In the genomic region with DNA sequence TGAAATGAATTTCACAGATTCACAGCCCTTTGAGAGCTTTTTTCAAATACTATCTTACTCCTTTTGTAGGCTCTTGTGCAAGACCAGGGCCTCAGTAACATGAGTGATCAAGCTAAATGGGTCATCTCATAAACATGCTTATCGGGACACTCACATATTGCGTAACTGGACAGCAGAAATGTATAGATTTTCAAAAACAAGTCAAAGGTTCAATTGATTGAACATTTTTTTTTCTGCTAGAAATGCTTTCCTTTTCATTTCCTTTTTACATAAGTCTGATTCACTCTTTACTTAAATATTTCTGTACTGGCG, we compare ENCODE assay signal across 1 cellular context.
TF ChIP-seq lines count a peak whose summit lies in the region.

No MANE protein-coding gene starts in this region.

TF ChIP-seq in HepG2, 621 proteins besides CTCF, POLR2A, EP300 and RAD21 (continued from another document and continues in another):
- TF ChIP-seq, protein P1, sequence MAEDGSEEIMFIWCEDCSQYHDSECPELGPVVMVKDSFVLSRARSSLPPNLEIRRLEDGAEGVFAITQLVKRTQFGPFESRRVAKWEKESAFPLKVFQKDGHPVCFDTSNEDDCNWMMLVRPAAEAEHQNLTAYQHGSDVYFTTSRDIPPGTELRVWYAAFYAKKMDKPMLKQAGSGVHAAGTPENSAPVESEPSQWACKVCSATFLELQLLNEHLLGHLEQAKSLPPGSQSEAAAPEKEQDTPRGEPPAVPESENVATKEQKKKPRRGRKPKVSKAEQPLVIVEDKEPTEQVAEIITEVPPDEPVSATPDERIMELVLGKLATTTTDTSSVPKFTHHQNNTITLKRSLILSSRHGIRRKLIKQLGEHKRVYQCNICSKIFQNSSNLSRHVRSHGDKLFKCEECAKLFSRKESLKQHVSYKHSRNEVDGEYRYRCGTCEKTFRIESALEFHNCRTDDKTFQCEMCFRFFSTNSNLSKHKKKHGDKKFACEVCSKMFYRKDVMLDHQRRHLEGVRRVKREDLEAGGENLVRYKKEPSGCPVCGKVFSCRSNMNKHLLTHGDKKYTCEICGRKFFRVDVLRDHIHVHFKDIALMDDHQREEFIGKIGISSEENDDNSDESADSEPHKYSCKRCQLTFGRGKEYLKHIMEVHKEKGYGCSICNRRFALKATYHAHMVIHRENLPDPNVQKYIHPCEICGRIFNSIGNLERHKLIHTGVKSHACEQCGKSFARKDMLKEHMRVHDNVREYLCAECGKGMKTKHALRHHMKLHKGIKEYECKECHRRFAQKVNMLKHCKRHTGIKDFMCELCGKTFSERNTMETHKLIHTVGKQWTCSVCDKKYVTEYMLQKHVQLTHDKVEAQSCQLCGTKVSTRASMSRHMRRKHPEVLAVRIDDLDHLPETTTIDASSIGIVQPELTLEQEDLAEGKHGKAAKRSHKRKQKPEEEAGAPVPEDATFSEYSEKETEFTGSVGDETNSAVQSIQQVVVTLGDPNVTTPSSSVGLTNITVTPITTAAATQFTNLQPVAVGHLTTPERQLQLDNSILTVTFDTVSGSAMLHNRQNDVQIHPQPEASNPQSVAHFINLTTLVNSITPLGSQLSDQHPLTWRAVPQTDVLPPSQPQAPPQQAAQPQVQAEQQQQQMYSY (CRISPR knock-in tag; IDR thresholded peaks at IDR 0.05) = no peak
- TF ChIP-seq, protein P2, sequence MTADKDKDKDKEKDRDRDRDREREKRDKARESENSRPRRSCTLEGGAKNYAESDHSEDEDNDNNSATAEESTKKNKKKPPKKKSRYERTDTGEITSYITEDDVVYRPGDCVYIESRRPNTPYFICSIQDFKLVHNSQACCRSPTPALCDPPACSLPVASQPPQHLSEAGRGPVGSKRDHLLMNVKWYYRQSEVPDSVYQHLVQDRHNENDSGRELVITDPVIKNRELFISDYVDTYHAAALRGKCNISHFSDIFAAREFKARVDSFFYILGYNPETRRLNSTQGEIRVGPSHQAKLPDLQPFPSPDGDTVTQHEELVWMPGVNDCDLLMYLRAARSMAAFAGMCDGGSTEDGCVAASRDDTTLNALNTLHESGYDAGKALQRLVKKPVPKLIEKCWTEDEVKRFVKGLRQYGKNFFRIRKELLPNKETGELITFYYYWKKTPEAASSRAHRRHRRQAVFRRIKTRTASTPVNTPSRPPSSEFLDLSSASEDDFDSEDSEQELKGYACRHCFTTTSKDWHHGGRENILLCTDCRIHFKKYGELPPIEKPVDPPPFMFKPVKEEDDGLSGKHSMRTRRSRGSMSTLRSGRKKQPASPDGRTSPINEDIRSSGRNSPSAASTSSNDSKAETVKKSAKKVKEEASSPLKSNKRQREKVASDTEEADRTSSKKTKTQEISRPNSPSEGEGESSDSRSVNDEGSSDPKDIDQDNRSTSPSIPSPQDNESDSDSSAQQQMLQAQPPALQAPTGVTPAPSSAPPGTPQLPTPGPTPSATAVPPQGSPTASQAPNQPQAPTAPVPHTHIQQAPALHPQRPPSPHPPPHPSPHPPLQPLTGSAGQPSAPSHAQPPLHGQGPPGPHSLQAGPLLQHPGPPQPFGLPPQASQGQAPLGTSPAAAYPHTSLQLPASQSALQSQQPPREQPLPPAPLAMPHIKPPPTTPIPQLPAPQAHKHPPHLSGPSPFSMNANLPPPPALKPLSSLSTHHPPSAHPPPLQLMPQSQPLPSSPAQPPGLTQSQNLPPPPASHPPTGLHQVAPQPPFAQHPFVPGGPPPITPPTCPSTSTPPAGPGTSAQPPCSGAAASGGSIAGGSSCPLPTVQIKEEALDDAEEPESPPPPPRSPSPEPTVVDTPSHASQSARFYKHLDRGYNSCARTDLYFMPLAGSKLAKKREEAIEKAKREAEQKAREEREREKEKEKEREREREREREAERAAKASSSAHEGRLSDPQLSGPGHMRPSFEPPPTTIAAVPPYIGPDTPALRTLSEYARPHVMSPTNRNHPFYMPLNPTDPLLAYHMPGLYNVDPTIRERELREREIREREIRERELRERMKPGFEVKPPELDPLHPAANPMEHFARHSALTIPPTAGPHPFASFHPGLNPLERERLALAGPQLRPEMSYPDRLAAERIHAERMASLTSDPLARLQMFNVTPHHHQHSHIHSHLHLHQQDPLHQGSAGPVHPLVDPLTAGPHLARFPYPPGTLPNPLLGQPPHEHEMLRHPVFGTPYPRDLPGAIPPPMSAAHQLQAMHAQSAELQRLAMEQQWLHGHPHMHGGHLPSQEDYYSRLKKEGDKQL (CRISPR knock-in tag; IDR thresholded peaks at IDR 0.05; ENCODE audit: low read depth) = peak; percentile 78; the same call in 1 of the 2 replicates
- TF ChIP-seq FOXO4 (CRISPR knock-in tag; conservative IDR thresholded peaks at IDR 0.05) (0 out of 2 replicates have a peak, but pooled peaks have one; percentile 50), RXRB (CRISPR knock-in tag; IDR thresholded peaks at IDR 0.05; ENCODE audit: borderline replicate concordance) (peak; percentile 94), TFAP4 (IDR thresholded peaks at IDR 0.05; ENCODE audit: borderline replicate concordance, low read depth) (peak; percentile 54; the same call in 1 of the 2 replicates), ZIK1 (CRISPR knock-in tag; IDR thresholded peaks at IDR 0.05; ENCODE audit: borderline replicate concordance, low read depth) (no peak), ZNF646 (CRISPR knock-in tag; IDR thresholded peaks at IDR 0.05) (no peak), MLLT10 (CRISPR knock-in tag; IDR thresholded peaks at IDR 0.05) (no peak), AHR (CRISPR knock-in tag; IDR thresholded peaks at IDR 0.05) (no peak; the same call in 1 of the 2 replicates), ZNF337 (CRISPR knock-in tag; IDR thresholded peaks at IDR 0.05; ENCODE audit: borderline replicate concordance, low read depth) (no peak), NFIC (IDR thresholded peaks at IDR 0.05; ENCODE audit: low read length) (peak; percentile 79; the same call in 1 of the 2 replicates), ZNF33B (CRISPR knock-in tag; IDR thresholded peaks at IDR 0.05) (no peak), ELF3 (CRISPR knock-in tag; IDR thresholded peaks at IDR 0.05) (peak; percentile 93), ZNF768 (CRISPR knock-in tag; IDR thresholded peaks at IDR 0.05) (no peak), ZNF460 (CRISPR knock-in tag; IDR thresholded peaks at IDR 0.05; ENCODE audit: borderline replicate concordance) (no peak; the same call in 1 of the 2 replicates), NCOA1 (CRISPR knock-in tag; IDR thresholded peaks at IDR 0.05) (no peak), ARID2 (CRISPR knock-in tag; IDR thresholded peaks at IDR 0.05; ENCODE audit: borderline replicate concordance) (no peak), CREM (IDR thresholded peaks at IDR 0.05) (peak; percentile 75), CREM (CRISPR knock-in tag; IDR thresholded peaks at IDR 0.05) (no peak), DR1 (CRISPR knock-in tag; IDR thresholded peaks at IDR 0.05) (no peak), RFX1 (IDR thresholded peaks at IDR 0.05) (no peak), STAT5B (CRISPR knock-in tag; IDR thresholded peaks at IDR 0.05) (no peak), PITX1 (CRISPR knock-in tag; IDR thresholded peaks at IDR 0.05) (peak; percentile 58), ZNF569 (CRISPR knock-in tag; IDR thresholded peaks at IDR 0.05; ENCODE audit: borderline replicate concordance) (no peak), ZBTB3 (CRISPR knock-in tag; IDR thresholded peaks at IDR 0.05; ENCODE audit: borderline replicate concordance, low read depth) (no peak)
- TF ChIP-seq, protein P3, sequence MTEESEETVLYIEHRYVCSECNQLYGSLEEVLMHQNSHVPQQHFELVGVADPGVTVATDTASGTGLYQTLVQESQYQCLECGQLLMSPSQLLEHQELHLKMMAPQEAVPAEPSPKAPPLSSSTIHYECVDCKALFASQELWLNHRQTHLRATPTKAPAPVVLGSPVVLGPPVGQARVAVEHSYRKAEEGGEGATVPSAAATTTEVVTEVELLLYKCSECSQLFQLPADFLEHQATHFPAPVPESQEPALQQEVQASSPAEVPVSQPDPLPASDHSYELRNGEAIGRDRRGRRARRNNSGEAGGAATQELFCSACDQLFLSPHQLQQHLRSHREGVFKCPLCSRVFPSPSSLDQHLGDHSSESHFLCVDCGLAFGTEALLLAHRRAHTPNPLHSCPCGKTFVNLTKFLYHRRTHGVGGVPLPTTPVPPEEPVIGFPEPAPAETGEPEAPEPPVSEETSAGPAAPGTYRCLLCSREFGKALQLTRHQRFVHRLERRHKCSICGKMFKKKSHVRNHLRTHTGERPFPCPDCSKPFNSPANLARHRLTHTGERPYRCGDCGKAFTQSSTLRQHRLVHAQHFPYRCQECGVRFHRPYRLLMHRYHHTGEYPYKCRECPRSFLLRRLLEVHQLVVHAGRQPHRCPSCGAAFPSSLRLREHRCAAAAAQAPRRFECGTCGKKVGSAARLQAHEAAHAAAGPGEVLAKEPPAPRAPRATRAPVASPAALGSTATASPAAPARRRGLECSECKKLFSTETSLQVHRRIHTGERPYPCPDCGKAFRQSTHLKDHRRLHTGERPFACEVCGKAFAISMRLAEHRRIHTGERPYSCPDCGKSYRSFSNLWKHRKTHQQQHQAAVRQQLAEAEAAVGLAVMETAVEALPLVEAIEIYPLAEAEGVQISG (CRISPR knock-in tag; IDR thresholded peaks at IDR 0.05) = no peak
- TF ChIP-seq, protein P4, sequence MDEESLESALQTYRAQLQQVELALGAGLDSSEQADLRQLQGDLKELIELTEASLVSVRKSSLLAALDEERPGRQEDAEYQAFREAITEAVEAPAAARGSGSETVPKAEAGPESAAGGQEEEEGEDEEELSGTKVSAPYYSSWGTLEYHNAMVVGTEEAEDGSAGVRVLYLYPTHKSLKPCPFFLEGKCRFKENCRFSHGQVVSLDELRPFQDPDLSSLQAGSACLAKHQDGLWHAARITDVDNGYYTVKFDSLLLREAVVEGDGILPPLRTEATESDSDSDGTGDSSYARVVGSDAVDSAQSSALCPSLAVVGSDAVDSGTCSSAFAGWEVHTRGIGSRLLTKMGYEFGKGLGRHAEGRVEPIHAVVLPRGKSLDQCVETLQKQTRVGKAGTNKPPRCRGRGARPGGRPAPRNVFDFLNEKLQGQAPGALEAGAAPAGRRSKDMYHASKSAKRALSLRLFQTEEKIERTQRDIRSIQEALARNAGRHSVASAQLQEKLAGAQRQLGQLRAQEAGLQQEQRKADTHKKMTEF (CRISPR knock-in tag; IDR thresholded peaks at IDR 0.05) = peak; percentile 95
- TF ChIP-seq, protein P5, sequence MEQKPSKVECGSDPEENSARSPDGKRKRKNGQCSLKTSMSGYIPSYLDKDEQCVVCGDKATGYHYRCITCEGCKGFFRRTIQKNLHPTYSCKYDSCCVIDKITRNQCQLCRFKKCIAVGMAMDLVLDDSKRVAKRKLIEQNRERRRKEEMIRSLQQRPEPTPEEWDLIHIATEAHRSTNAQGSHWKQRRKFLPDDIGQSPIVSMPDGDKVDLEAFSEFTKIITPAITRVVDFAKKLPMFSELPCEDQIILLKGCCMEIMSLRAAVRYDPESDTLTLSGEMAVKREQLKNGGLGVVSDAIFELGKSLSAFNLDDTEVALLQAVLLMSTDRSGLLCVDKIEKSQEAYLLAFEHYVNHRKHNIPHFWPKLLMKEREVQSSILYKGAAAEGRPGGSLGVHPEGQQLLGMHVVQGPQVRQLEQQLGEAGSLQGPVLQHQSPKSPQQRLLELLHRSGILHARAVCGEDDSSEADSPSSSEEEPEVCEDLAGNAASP (CRISPR knock-in tag; IDR thresholded peaks at IDR 0.05; ENCODE audit: borderline replicate concordance) = peak; percentile 78; the same call in 1 of the 2 replicates
